ENCODE assay signal across 11 cellular contexts in the genomic region with DNA sequence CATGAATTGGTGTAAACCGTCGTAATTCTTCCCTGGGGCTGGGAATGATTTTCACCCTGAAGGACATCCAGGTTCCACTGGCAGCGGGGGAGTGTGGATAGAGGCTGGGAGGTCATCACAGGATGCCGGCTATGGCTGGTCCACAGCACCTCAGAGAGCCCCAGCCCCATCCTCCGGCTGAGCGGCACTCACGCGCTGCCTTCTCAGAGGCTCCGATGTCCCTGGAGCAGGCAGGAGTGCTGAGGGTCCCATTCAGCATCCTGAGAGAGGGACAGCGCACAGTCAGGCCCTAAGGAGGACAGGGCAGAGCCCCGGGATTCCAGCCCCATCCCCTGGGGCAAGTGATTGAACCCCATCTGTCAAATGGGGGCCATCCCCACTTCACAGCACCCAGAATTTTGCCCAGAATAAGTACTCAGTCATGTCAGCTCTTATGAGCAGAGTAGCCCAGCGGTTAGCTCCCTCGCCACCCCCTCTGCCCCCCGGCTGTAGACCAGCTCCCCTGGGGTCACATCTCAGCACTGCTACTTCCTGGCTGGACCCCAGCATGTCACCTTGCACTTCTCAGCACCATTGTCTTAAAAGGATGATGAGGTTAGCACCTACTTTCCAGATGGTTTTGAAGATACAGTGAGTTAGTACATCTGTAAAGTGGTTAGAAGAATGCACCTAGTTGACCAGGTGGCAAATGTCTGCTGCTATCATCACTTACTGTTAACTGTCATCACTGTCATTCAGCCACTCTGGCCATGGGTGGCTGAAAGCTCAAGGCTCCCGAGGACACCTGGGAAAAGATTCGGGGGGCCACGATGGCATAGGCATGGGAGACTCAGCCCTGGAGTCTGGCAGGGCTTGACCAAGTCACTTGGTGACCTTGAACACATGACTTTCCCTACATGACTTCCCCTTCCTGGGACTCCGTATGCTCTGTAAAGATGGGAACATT. TPM values are rescaled to one million over a fixed set of nuclear protein-coding genes. Genes with fewer than 3 reads are reported as not detected.
DNase-seq lines count a peak whose midpoint lies in the region; ATAC-seq and TF ChIP-seq lines count a peak whose summit lies in the region.
"Had no signal": no experiment of that assay in that cellular context is flagged by ENCODE, and none has a peak within 500 bp of the region (broad histone marks: within the 10 kb centered on the region; RNA-seq: fewer than 3 reads in every experiment).

No MANE protein-coding gene starts in this region.

- peaks cover 59% of the 10 kb centered on the region for H3K4me1 Mint-ChIP-seq in activated naive CD4-positive, alpha-beta T cell treated with anti-CD3 and anti-CD28 coated beads, Interleukin-2, amount 10 ng/mL, durations not matched to agents 7 days and 5 days
- peaks cover 49% of the 10 kb centered on the region for H3K4me1 Mint-ChIP-seq in activated T-helper 1 cell treated with anti-CD3 and anti-CD28 coated beads, Interleukin-12 subunit alpha, Interleukin-12 subunit beta, Interleukin-2, Interleukin-4 antibody, amounts not matched to agents 30 ng/mL and 10 ng/mL and 1 ng/mL, durations not matched to agents 14 hours and 24 hours and 36 hours (ENCODE audit: low read depth)
- H3K4me1 Mint-ChIP-seq: neural progenitor cell had no signal

- ATAC-seq in left lung (peak; percentile 8), GM21825 (IDR thresholded peaks at IDR 0.05; ENCODE audit: unreplicated experiment) (no peak)

- no peaks in the 10 kb centered on the region for H3K9me3 Mint-ChIP-seq in activated naive CD4-positive, alpha-beta T cell treated with anti-CD3 and anti-CD28 coated beads, Interleukin-2, amount 10 ng/mL, durations not matched to agents 7 days and 5 days
- H3K9me3 Mint-ChIP-seq in activated T-helper 1 cell treated with anti-CD3 and anti-CD28 coated beads, Interleukin-12 subunit alpha, Interleukin-12 subunit beta, Interleukin-2, Interleukin-4 antibody, amounts not matched to agents 30 ng/mL and 10 ng/mL and 1 ng/mL, durations not matched to agents 14 hours and 24 hours and 36 hours: no peaks in the 10 kb centered on the region
- H3K9me3 Mint-ChIP-seq: neural progenitor cell had no signal

- H3K4me3 ChIP-seq in left lung: no peak overlapping the region
- H3K4me3 ChIP-seq in subcutaneous abdominal adipose tissue (ENCODE audit: low read depth in 1 of 5, low read length in 5 of 5): no peak overlapping the region
- H3K4me3 ChIP-seq: neural progenitor cell, uterus had no signal

- H3K9me3 ChIP-seq in left lung (no peaks in the 10 kb centered on the region), subcutaneous abdominal adipose tissue (ENCODE audit: control insufficient read depth in 5 of 5, low read length in 5 of 5) (no peaks in the 10 kb centered on the region)
- H3K9me3 ChIP-seq: uterus had no signal

- no peak overlapping the region for H3K4me3 Mint-ChIP-seq in activated naive CD4-positive, alpha-beta T cell treated with anti-CD3 and anti-CD28 coated beads, Interleukin-2, amount 10 ng/mL, durations not matched to agents 7 days and 5 days
- H3K4me3 Mint-ChIP-seq in activated T-helper 1 cell treated with anti-CD3 and anti-CD28 coated beads, Interleukin-12 subunit alpha, Interleukin-12 subunit beta, Interleukin-2, Interleukin-4 antibody, amounts not matched to agents 30 ng/mL and 10 ng/mL and 1 ng/mL, durations not matched to agents 14 hours and 24 hours and 36 hours: no peak overlapping the region
- H3K4me3 Mint-ChIP-seq: neural progenitor cell had no signal

- H3K4me1 ChIP-seq in left lung: peaks cover 13 to 85% of the 10 kb centered on the region in 2 donors
- peaks cover 0 to 60% (median 31%) of the 10 kb centered on the region in 5 donors for H3K4me1 ChIP-seq in subcutaneous abdominal adipose tissue (ENCODE audit: control insufficient read depth in 5 of 5, insufficient read depth in 5 of 5, low read length in 5 of 5)
- H3K4me1 ChIP-seq: neural progenitor cell had no signal

- intact Hi-C loops in activated T-helper 1 cell treated with anti-CD3 and anti-CD28 coated beads, Interleukin-12 subunit alpha, Interleukin-12 subunit beta, Interleukin-2, Interleukin-4 antibody, amounts not matched to agents 30 ng/mL and 10 ng/mL and 1 ng/mL, durations not matched to agents 14 hours and 24 hours and 36 hours (cut with micrococcal nuclease): no loop called here
- intact Hi-C loops in left lung (cut with DNase I): loop anchor here in 1 of 2 donors (5.0 kb wide), 1 partner anchor 40 kb away; no protein-coding TSS in a partner anchor

- no peak for TF ChIP-seq CTCF in left lung (IDR thresholded peaks at IDR 0.05)
- TF ChIP-seq CTCF in GM20000 (IDR thresholded peaks at IDR 0.05; ENCODE audit: extremely low read depth, missing control alignments): no peak

- peak overlapping the region; percentile 83 for H3K27ac Mint-ChIP-seq in activated naive CD4-positive, alpha-beta T cell treated with anti-CD3 and anti-CD28 coated beads, Interleukin-2, amount 10 ng/mL, durations not matched to agents 7 days and 5 days
- peak overlapping the region; percentile 74 for H3K27ac Mint-ChIP-seq in activated T-helper 1 cell treated with anti-CD3 and anti-CD28 coated beads, Interleukin-12 subunit alpha, Interleukin-12 subunit beta, Interleukin-2, Interleukin-4 antibody, amounts not matched to agents 30 ng/mL and 10 ng/mL and 1 ng/mL, durations not matched to agents 14 hours and 24 hours and 36 hours
- H3K27ac Mint-ChIP-seq: neural progenitor cell had no signal

- H3K27me3 Mint-ChIP-seq in activated naive CD4-positive, alpha-beta T cell treated with anti-CD3 and anti-CD28 coated beads, Interleukin-2, amount 10 ng/mL, durations not matched to agents 7 days and 5 days: no peaks in the 10 kb centered on the region
- H3K27me3 Mint-ChIP-seq in activated T-helper 1 cell treated with anti-CD3 and anti-CD28 coated beads, Interleukin-12 subunit alpha, Interleukin-12 subunit beta, Interleukin-2, Interleukin-4 antibody, amounts not matched to agents 30 ng/mL and 10 ng/mL and 1 ng/mL, durations not matched to agents 14 hours and 24 hours and 36 hours (ENCODE audit: insufficient read depth): no peaks in the 10 kb centered on the region

- CTCF ChIA-PET in activated naive CD4-positive, alpha-beta T cell treated with anti-CD3 and anti-CD28 coated beads, Interleukin-2, amount 10 ng/mL, durations not matched to agents 7 days and 5 days (lab: Charles Lee): interaction anchor here (0.7 to 5.4 kb wide), 3 partner anchors 39 to 129 kb away, joined by 3 to 65 read pairs (median 12); no protein-coding TSS in a partner anchor

- DNase-seq in activated naive CD4-positive, alpha-beta T cell treated with anti-CD3 and anti-CD28 coated beads, Interleukin-2, amount 10 ng/mL, durations not matched to agents 7 days and 5 days: no peak
- DNase-seq in activated naive CD4-positive, alpha-beta T cell (lab: John Stamatoyannopoulos, UW): no peak
- no peak for DNase-seq in activated T-helper 1 cell treated with anti-CD3 and anti-CD28 coated beads, Interleukin-12 subunit alpha, Interleukin-12 subunit beta, Interleukin-2, Interleukin-4 antibody, amounts not matched to agents 30 ng/mL and 10 ng/mL and 1 ng/mL, durations not matched to agents 14 hours and 24 hours and 36 hours (ENCODE audit: low spot score)
- DNase-seq in left lung (no peak), H4 (ENCODE audit: low spot score) (no peak), GM20000 (ENCODE audit: low spot score) (no peak)
- DNase-seq: NCI-H1092 had no signal

- H3K27ac ChIP-seq in left lung (peak overlapping the region in 1 of 2 donors; percentile 97), subcutaneous abdominal adipose tissue (ENCODE audit: low read depth, low read length) (peak overlapping the region; percentile 46)
- H3K27ac ChIP-seq: neural progenitor cell had no signal

- H3K27me3 ChIP-seq in left lung (no peaks in the 10 kb centered on the region), subcutaneous abdominal adipose tissue (ENCODE audit: control insufficient read depth in 5 of 5, insufficient read depth in 4 of 5, low read length in 5 of 5) (no peaks in the 10 kb centered on the region)
- H3K27me3 ChIP-seq: neural progenitor cell, uterus had no signal

- H3K36me3 ChIP-seq in left lung: peaks cover 0 to 84% of the 10 kb centered on the region in 2 donors
- H3K36me3 ChIP-seq in subcutaneous abdominal adipose tissue (ENCODE audit: control insufficient read depth in 5 of 5, insufficient read depth in 5 of 5, low read length in 5 of 5): peaks cover 0 to 69% (median 63%) of the 10 kb centered on the region in 5 donors
- H3K36me3 ChIP-seq: neural progenitor cell, uterus had no signal

- H3K36me3 Mint-ChIP-seq in activated naive CD4-positive, alpha-beta T cell treated with anti-CD3 and anti-CD28 coated beads, Interleukin-2, amount 10 ng/mL, durations not matched to agents 7 days and 5 days: peaks cover 58% of the 10 kb centered on the region
- peaks cover 37% of the 10 kb centered on the region for H3K36me3 Mint-ChIP-seq in activated T-helper 1 cell treated with anti-CD3 and anti-CD28 coated beads, Interleukin-12 subunit alpha, Interleukin-12 subunit beta, Interleukin-2, Interleukin-4 antibody, amounts not matched to agents 30 ng/mL and 10 ng/mL and 1 ng/mL, durations not matched to agents 14 hours and 24 hours and 36 hours (ENCODE audit: low read depth)

- peak overlapping the region in 1 of 5 donors; percentile 39 for H3K9ac ChIP-seq in subcutaneous abdominal adipose tissue (ENCODE audit: low read length in 5 of 5)
- H3K9ac ChIP-seq: neural progenitor cell had no signal

RNA-seq across cellular contexts. Expression of a gene that starts 11.9 kb away (rescaled TPM):
- 176 and 189 TPM in 2 replicates for total RNA-seq in activated T-helper 1 cell treated with anti-CD3 and anti-CD28 coated beads, Interleukin-12 subunit alpha, Interleukin-12 subunit beta, Interleukin-2, Interleukin-4 antibody, amounts not matched to agents 30 ng/mL and 10 ng/mL and 1 ng/mL, durations not matched to agents 14 hours and 24 hours and 36 hours
- 100 to 1,000 TPM; 116 to 137 TPM for total RNA-seq in left lung
- 21.3 and 22.0 TPM in 2 replicates for total RNA-seq in H4 (2014; rRNA removed; shearing (Covaris generic))

RNA-seq across cellular contexts. Expression of a gene that starts 18.3 kb away (rescaled TPM):
- total RNA-seq in activated T-helper 1 cell treated with anti-CD3 and anti-CD28 coated beads, Interleukin-12 subunit alpha, Interleukin-12 subunit beta, Interleukin-2, Interleukin-4 antibody, amounts not matched to agents 30 ng/mL and 10 ng/mL and 1 ng/mL, durations not matched to agents 14 hours and 24 hours and 36 hours: 1.1 and 1.2 TPM in 2 replicates
- total RNA-seq in left lung: 1 to 10 TPM; 7.7 to 9.7 TPM
- 9.3 and 9.5 TPM in 2 replicates for total RNA-seq in H4 (2014; rRNA removed; shearing (Covaris generic))

RNA-seq across cellular contexts. Expression of a gene that starts 29.5 kb away (rescaled TPM):
- not detected in 2 replicates for total RNA-seq in activated T-helper 1 cell treated with anti-CD3 and anti-CD28 coated beads, Interleukin-12 subunit alpha, Interleukin-12 subunit beta, Interleukin-2, Interleukin-4 antibody, amounts not matched to agents 30 ng/mL and 10 ng/mL and 1 ng/mL, durations not matched to agents 14 hours and 24 hours and 36 hours
- total RNA-seq in left lung: 10 to 100 TPM; 16.8 to 40.3 TPM
- not detected in 2 replicates for total RNA-seq in H4 (2014; rRNA removed; shearing (Covaris generic))

RNA-seq across cellular contexts. Expression of a gene that starts 48.0 kb away (rescaled TPM):
- 6.5 and 6.8 TPM in 2 replicates for total RNA-seq in activated T-helper 1 cell treated with anti-CD3 and anti-CD28 coated beads, Interleukin-12 subunit alpha, Interleukin-12 subunit beta, Interleukin-2, Interleukin-4 antibody, amounts not matched to agents 30 ng/mL and 10 ng/mL and 1 ng/mL, durations not matched to agents 14 hours and 24 hours and 36 hours
- 1 to 10 TPM; 8.5 to 9.9 TPM for total RNA-seq in left lung
- total RNA-seq in H4 (2014; rRNA removed; shearing (Covaris generic)): 6.3 and 7.6 TPM in 2 replicates

Comparison
In these comparisons a context has a peak if more than half of its experiments do, and no peak if none do; other contexts are left out.
1. RNA of a gene that starts 29.5 kb away (total RNA-seq): 16.8 to 40.3 TPM in left lung; not detected in activated T-helper 1 cell treated with anti-CD3 and anti-CD28 coated beads, Interleukin-12 subunit alpha, Interleukin-12 subunit beta, Interleukin-2, Interleukin-4 antibody, amounts not matched to agents 30 ng/mL and 10 ng/mL and 1 ng/mL, durations not matched to agents 14 hours and 24 hours and 36 hours and not detected in H4; every median in the first group is over 10 times any median in the second.